ENCODE assay signal across 12 cellular contexts in genomic region chr11:111367411-111368284, GRCh38. TPM values are rescaled to one million over a fixed set of nuclear protein-coding genes. Genes with fewer than 3 reads are reported as not detected.
DNase-seq lines count a peak whose midpoint lies in the region; ATAC-seq and TF ChIP-seq lines count a peak whose summit lies in the region.
"Had no signal": no experiment of that assay in that cellular context is flagged by ENCODE, and none has a peak within 500 bp of the region (broad histone marks: within the 10 kb centered on the region; RNA-seq: fewer than 3 reads in every experiment).

No MANE protein-coding gene starts in this region.

- DNase-seq in activated naive CD8-positive, alpha-beta T cell treated with anti-CD3 and anti-CD28 coated beads, Interleukin-2, amount 50 U/mL, for 24 hours: no peak
- DNase-seq in activated naive CD8-positive, alpha-beta T cell treated with anti-CD3 and anti-CD28 coated beads for 36 hours: no peak
- no peak for DNase-seq in stimulated activated effector memory CD8-positive, alpha-beta T cell treated with anti-CD3 and anti-CD28 coated beads, Interleukin-12 subunit alpha, Interleukin-12 subunit beta, amount 100 ng/mL, for 72 hours (ENCODE audit: low spot score in 2 of 2)
- DNase-seq in WTC11 (ENCODE audit: low spot score): no peak
- no peak for DNase-seq in activated CD4-positive, alpha-beta T cell treated with anti-CD3 and anti-CD28 coated beads, Interleukin-2, amount 10 ng/mL, durations not matched to agents 7 days and 5 days
- DNase-seq in activated CD4-positive, alpha-beta memory T cell treated with anti-CD3 and anti-CD28 coated beads, Interleukin-2, amount 10 ng/mL, durations not matched to agents 7 days and 5 days: no peak
- DNase-seq: NCI-H1092 treated with DMSO at 0.1 percent for 48 hours had no signal

- H3K9me3 Mint-ChIP-seq in activated naive CD8-positive, alpha-beta T cell treated with anti-CD3 and anti-CD28 coated beads, Interleukin-2, amount 50 U/mL, for 24 hours: no peaks in the 10 kb centered on the region
- H3K9me3 Mint-ChIP-seq in activated naive CD8-positive, alpha-beta T cell treated with anti-CD3 and anti-CD28 coated beads for 36 hours: peaks cover 2% of the 10 kb centered on the region
- no peaks in the 10 kb centered on the region for H3K9me3 Mint-ChIP-seq in stimulated activated effector memory CD8-positive, alpha-beta T cell treated with anti-CD3 and anti-CD28 coated beads, Interleukin-12 subunit alpha, Interleukin-12 subunit beta, amount 100 ng/mL, for 72 hours
- peaks cover 6% of the 10 kb centered on the region; the same call in 1 of the 2 replicates for H3K9me3 Mint-ChIP-seq in WTC11
- H3K9me3 Mint-ChIP-seq in activated CD4-positive, alpha-beta T cell treated with anti-CD3 and anti-CD28 coated beads, Interleukin-2, amount 10 ng/mL, durations not matched to agents 7 days and 5 days: no peaks in the 10 kb centered on the region
- peaks cover 2% of the 10 kb centered on the region for H3K9me3 Mint-ChIP-seq in activated CD4-positive, alpha-beta memory T cell treated with anti-CD3 and anti-CD28 coated beads, Interleukin-2, amount 10 ng/mL, durations not matched to agents 7 days and 5 days
- H3K9me3 Mint-ChIP-seq: neural progenitor cell had no signal

- H3K27me3 Mint-ChIP-seq in activated naive CD8-positive, alpha-beta T cell treated with anti-CD3 and anti-CD28 coated beads, Interleukin-2, amount 50 U/mL, for 24 hours: no peaks in the 10 kb centered on the region
- H3K27me3 Mint-ChIP-seq in activated naive CD8-positive, alpha-beta T cell treated with anti-CD3 and anti-CD28 coated beads for 36 hours: no peaks in the 10 kb centered on the region
- H3K27me3 Mint-ChIP-seq in WTC11 (ENCODE audit: low read depth): no peaks in the 10 kb centered on the region
- H3K27me3 Mint-ChIP-seq in activated CD4-positive, alpha-beta T cell treated with anti-CD3 and anti-CD28 coated beads, Interleukin-2, amount 10 ng/mL, durations not matched to agents 7 days and 5 days: no peaks in the 10 kb centered on the region
- H3K27me3 Mint-ChIP-seq in activated CD4-positive, alpha-beta memory T cell treated with anti-CD3 and anti-CD28 coated beads, Interleukin-2, amount 10 ng/mL, durations not matched to agents 7 days and 5 days: no peaks in the 10 kb centered on the region

- H3K27ac Mint-ChIP-seq in activated naive CD8-positive, alpha-beta T cell treated with anti-CD3 and anti-CD28 coated beads, Interleukin-2, amount 50 U/mL, for 24 hours: peak overlapping the region; percentile 74
- no peak overlapping the region for H3K27ac Mint-ChIP-seq in activated naive CD8-positive, alpha-beta T cell treated with anti-CD3 and anti-CD28 coated beads for 36 hours
- peak overlapping the region; percentile 80 for H3K27ac Mint-ChIP-seq in stimulated activated effector memory CD8-positive, alpha-beta T cell treated with anti-CD3 and anti-CD28 coated beads, Interleukin-12 subunit alpha, Interleukin-12 subunit beta, amount 100 ng/mL, for 72 hours
- H3K27ac Mint-ChIP-seq in WTC11: no peak overlapping the region
- no peak overlapping the region for H3K27ac Mint-ChIP-seq in activated CD4-positive, alpha-beta T cell treated with anti-CD3 and anti-CD28 coated beads, Interleukin-2, amount 10 ng/mL, durations not matched to agents 7 days and 5 days
- H3K27ac Mint-ChIP-seq in activated CD4-positive, alpha-beta memory T cell treated with anti-CD3 and anti-CD28 coated beads, Interleukin-2, amount 10 ng/mL, durations not matched to agents 7 days and 5 days: no peak overlapping the region

- CTCF ChIA-PET in WTC11 (lab: Charles Lee): no interaction called here
- CTCF ChIA-PET in activated CD4-positive, alpha-beta T cell treated with anti-CD3 and anti-CD28 coated beads, Interleukin-2, amount 10 ng/mL, durations not matched to agents 7 days and 5 days (lab: Charles Lee): interaction anchor here (1.0 to 1.4 kb wide), 2 partner anchors 8 to 39 kb away, joined by 3 to 4 read pairs; no protein-coding TSS in a partner anchor
- CTCF ChIA-PET in activated CD4-positive, alpha-beta memory T cell treated with anti-CD3 and anti-CD28 coated beads, Interleukin-2, amount 10 ng/mL, durations not matched to agents 7 days and 5 days (lab: Charles Lee): no interaction called here

- no peak overlapping the region for H3K4me3 Mint-ChIP-seq in activated naive CD8-positive, alpha-beta T cell treated with anti-CD3 and anti-CD28 coated beads, Interleukin-2, amount 50 U/mL, for 24 hours
- no peak overlapping the region for H3K4me3 Mint-ChIP-seq in activated naive CD8-positive, alpha-beta T cell treated with anti-CD3 and anti-CD28 coated beads for 36 hours
- no peak overlapping the region for H3K4me3 Mint-ChIP-seq in stimulated activated effector memory CD8-positive, alpha-beta T cell treated with anti-CD3 and anti-CD28 coated beads, Interleukin-12 subunit alpha, Interleukin-12 subunit beta, amount 100 ng/mL, for 72 hours
- no peak overlapping the region for H3K4me3 Mint-ChIP-seq in WTC11
- H3K4me3 Mint-ChIP-seq in activated CD4-positive, alpha-beta T cell treated with anti-CD3 and anti-CD28 coated beads, Interleukin-2, amount 10 ng/mL, durations not matched to agents 7 days and 5 days: no peak overlapping the region
- H3K4me3 Mint-ChIP-seq in activated CD4-positive, alpha-beta memory T cell treated with anti-CD3 and anti-CD28 coated beads, Interleukin-2, amount 10 ng/mL, durations not matched to agents 7 days and 5 days: no peak overlapping the region
- H3K4me3 Mint-ChIP-seq: neural progenitor cell had no signal

- TF ChIP-seq CTCF in WTC11 (IDR thresholded peaks at IDR 0.05): no peak

- ATAC-seq in activated naive CD8-positive, alpha-beta T cell treated with anti-CD3 and anti-CD28 coated beads, Interleukin-2, amount 50 U/mL, for 24 hours: no peak
- ATAC-seq in HG02571 (IDR thresholded peaks at IDR 0.05; ENCODE audit: unreplicated experiment): peak; percentile 46
- peak; percentile 50 for ATAC-seq in HG03460 (IDR thresholded peaks at IDR 0.05; ENCODE audit: unreplicated experiment)
- peak; percentile 3 for ATAC-seq in stimulated activated effector memory CD8-positive, alpha-beta T cell treated with anti-CD3 and anti-CD28 coated beads, Interleukin-12 subunit alpha, Interleukin-12 subunit beta, amount 100 ng/mL, for 72 hours
- no peak for ATAC-seq in WTC11

- peaks cover 61% of the 10 kb centered on the region for H3K4me1 Mint-ChIP-seq in activated naive CD8-positive, alpha-beta T cell treated with anti-CD3 and anti-CD28 coated beads, Interleukin-2, amount 50 U/mL, for 24 hours
- peaks cover 16% of the 10 kb centered on the region for H3K4me1 Mint-ChIP-seq in activated naive CD8-positive, alpha-beta T cell treated with anti-CD3 and anti-CD28 coated beads for 36 hours
- H3K4me1 Mint-ChIP-seq in stimulated activated effector memory CD8-positive, alpha-beta T cell treated with anti-CD3 and anti-CD28 coated beads, Interleukin-12 subunit alpha, Interleukin-12 subunit beta, amount 100 ng/mL, for 72 hours: peaks cover 8% of the 10 kb centered on the region
- no peaks in the 10 kb centered on the region for H3K4me1 Mint-ChIP-seq in WTC11
- H3K4me1 Mint-ChIP-seq in activated CD4-positive, alpha-beta T cell treated with anti-CD3 and anti-CD28 coated beads, Interleukin-2, amount 10 ng/mL, durations not matched to agents 7 days and 5 days: peaks cover 16% of the 10 kb centered on the region
- peaks cover 23% of the 10 kb centered on the region for H3K4me1 Mint-ChIP-seq in activated CD4-positive, alpha-beta memory T cell treated with anti-CD3 and anti-CD28 coated beads, Interleukin-2, amount 10 ng/mL, durations not matched to agents 7 days and 5 days
- H3K4me1 Mint-ChIP-seq: neural progenitor cell had no signal

- H3K36me3 Mint-ChIP-seq in activated naive CD8-positive, alpha-beta T cell treated with anti-CD3 and anti-CD28 coated beads, Interleukin-2, amount 50 U/mL, for 24 hours (ENCODE audit: low read depth): peaks cover 5% of the 10 kb centered on the region
- H3K36me3 Mint-ChIP-seq in activated naive CD8-positive, alpha-beta T cell treated with anti-CD3 and anti-CD28 coated beads for 36 hours: peaks cover 2% of the 10 kb centered on the region
- no peaks in the 10 kb centered on the region for H3K36me3 Mint-ChIP-seq in stimulated activated effector memory CD8-positive, alpha-beta T cell treated with anti-CD3 and anti-CD28 coated beads, Interleukin-12 subunit alpha, Interleukin-12 subunit beta, amount 100 ng/mL, for 72 hours
- no peaks in the 10 kb centered on the region for H3K36me3 Mint-ChIP-seq in WTC11
- H3K36me3 Mint-ChIP-seq in activated CD4-positive, alpha-beta T cell treated with anti-CD3 and anti-CD28 coated beads, Interleukin-2, amount 10 ng/mL, durations not matched to agents 7 days and 5 days (ENCODE audit: low read depth): no peaks in the 10 kb centered on the region
- peaks cover 7% of the 10 kb centered on the region for H3K36me3 Mint-ChIP-seq in activated CD4-positive, alpha-beta memory T cell treated with anti-CD3 and anti-CD28 coated beads, Interleukin-2, amount 10 ng/mL, durations not matched to agents 7 days and 5 days (ENCODE audit: low read depth)
- H3K36me3 Mint-ChIP-seq: neural progenitor cell had no signal

- POLR2A ChIA-PET in WTC11 (lab: Charles Lee): no interaction called here
- POLR2A ChIA-PET in activated CD4-positive, alpha-beta T cell treated with anti-CD3 and anti-CD28 coated beads, Interleukin-2, amount 10 ng/mL, durations not matched to agents 7 days and 5 days (lab: Charles Lee): no interaction called here
- POLR2A ChIA-PET in activated CD4-positive, alpha-beta memory T cell treated with anti-CD3 and anti-CD28 coated beads, Interleukin-2, amount 10 ng/mL, durations not matched to agents 7 days and 5 days (lab: Charles Lee): no interaction called here

TF ChIP-seq in WTC11, 78 proteins besides CTCF, POLR2A, EP300 and RAD21 (continues in another document):
- TF ChIP-seq MYBL2 (CRISPR knock-in tag; IDR thresholded peaks at IDR 0.05) (no peak), NFYB (CRISPR knock-in tag; conservative IDR thresholded peaks at IDR 0.05; ENCODE audit: low read depth) (no peak), PREB (CRISPR knock-in tag; IDR thresholded peaks at IDR 0.05; ENCODE audit: borderline replicate concordance) (no peak)

RNA-seq across cellular contexts. Expression of gene POU2AF1, which starts 11.4 kb away (rescaled TPM):
- total RNA-seq in activated naive CD8-positive, alpha-beta T cell treated with anti-CD3 and anti-CD28 coated beads for 36 hours: 1 to 10 TPM; 3.0 to 3.5 TPM
- 0.07 to 0.27 TPM (median 0.22 TPM) in 3 replicates for total RNA-seq in WTC11 (2021)
- total RNA-seq in activated CD4-positive, alpha-beta T cell treated with anti-CD3 and anti-CD28 coated beads, Interleukin-2, amount 10 ng/mL, durations not matched to agents 7 days and 5 days: 1 to 10 TPM; 1.6 to 2.4 TPM
- 1 to 10 TPM; 7.7 to 7.8 TPM for total RNA-seq in activated CD4-positive, alpha-beta memory T cell treated with anti-CD3 and anti-CD28 coated beads, Interleukin-2, amount 10 ng/mL, durations not matched to agents 7 days and 5 days
- total RNA-seq: A673, RPMI7951 had no signal

Comparison
In these comparisons a context has a peak if more than half of its experiments do, and no peak if none do; other contexts are left out.
1. H3K27ac Mint-ChIP-seq: peak in activated naive CD8-positive, alpha-beta T cell treated with anti-CD3 and anti-CD28 coated beads, Interleukin-2, amount 50 U/mL, for 24 hours (single experiment) and stimulated activated effector memory CD8-positive, alpha-beta T cell treated with anti-CD3 and anti-CD28 coated beads, Interleukin-12 subunit alpha, Interleukin-12 subunit beta, amount 100 ng/mL, for 72 hours (single experiment); none in activated naive CD8-positive, alpha-beta T cell treated with anti-CD3 and anti-CD28 coated beads for 36 hours (single experiment), WTC11 (single experiment), activated CD4-positive, alpha-beta T cell treated with anti-CD3 and anti-CD28 coated beads, Interleukin-2, amount 10 ng/mL, durations not matched to agents 7 days and 5 days (single experiment) and activated CD4-positive, alpha-beta memory T cell treated with anti-CD3 and anti-CD28 coated beads, Interleukin-2, amount 10 ng/mL, durations not matched to agents 7 days and 5 days (single experiment).
2. ATAC-seq: peak in HG02571 (single experiment), HG03460 (single experiment) and stimulated activated effector memory CD8-positive, alpha-beta T cell treated with anti-CD3 and anti-CD28 coated beads, Interleukin-12 subunit alpha, Interleukin-12 subunit beta, amount 100 ng/mL, for 72 hours (single experiment); none in activated naive CD8-positive, alpha-beta T cell treated with anti-CD3 and anti-CD28 coated beads, Interleukin-2, amount 50 U/mL, for 24 hours (single experiment) and WTC11 (single experiment).